13 cellular contexts compared by ENCODE assay signal in the genomic region with DNA sequence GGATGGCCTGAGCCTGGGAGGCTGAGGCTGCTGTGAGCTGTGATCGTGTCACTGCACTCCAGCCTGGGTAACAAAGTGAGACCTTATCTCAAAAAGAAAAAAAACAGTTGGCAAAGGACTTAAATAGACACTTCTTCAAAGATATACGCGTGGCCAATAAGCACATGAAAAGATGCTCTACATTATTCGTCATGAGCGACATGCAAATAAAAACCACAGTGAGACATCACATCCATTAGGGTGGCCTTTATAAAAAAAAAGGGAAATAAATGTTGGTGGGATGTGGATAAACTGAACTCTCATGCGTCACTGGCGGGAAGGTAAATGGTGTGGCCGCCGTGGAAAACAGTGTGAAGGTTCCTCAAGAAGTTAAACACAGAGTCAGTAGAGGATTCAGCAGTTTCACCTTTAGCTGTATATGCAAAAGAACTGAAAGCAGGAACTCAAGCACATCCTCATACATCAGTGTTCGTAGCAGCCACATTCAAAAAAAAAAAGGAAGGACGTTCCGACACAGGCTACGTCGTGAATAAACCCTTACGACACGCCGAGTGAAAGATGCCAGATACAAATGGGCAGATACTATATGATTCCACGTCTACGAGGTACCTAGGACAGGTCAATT. TPM values are rescaled to one million over a fixed set of nuclear protein-coding genes. Genes with fewer than 3 reads are reported as not detected.
DNase-seq lines count a peak whose midpoint lies in the region; ATAC-seq and TF ChIP-seq lines count a peak whose summit lies in the region.
"Had no signal": no experiment of that assay in that cellular context is flagged by ENCODE, and none has a peak within 500 bp of the region (broad histone marks: within the 10 kb centered on the region; RNA-seq: fewer than 3 reads in every experiment).

No MANE protein-coding gene starts in this region.

- peak overlapping the region; percentile 97 for H2AFZ ChIP-seq in Karpas-422 (ENCODE audit: low read length)
- H2AFZ ChIP-seq in SK-N-SH (ENCODE audit: low read depth), result no peak overlapping the region

- TF ChIP-seq EP300 in SK-N-SH (IDR thresholded peaks at IDR 0.05; ENCODE audit: borderline replicate concordance in 1 of 2, low read depth in 1 of 2, low read length in 1 of 2), result no peak

- peak overlapping the region; percentile 29 for H3K4me3 ChIP-seq in Karpas-422 (ENCODE audit: low read length)
- H3K4me3 ChIP-seq in SK-N-SH (ENCODE audit: low read depth in 2 of 2, low read length in 1 of 2), result no peak overlapping the region
- no peak overlapping the region for H3K4me3 ChIP-seq in aorta (ENCODE audit: low read length in 2 of 2)

- peaks cover 2% of the 10 kb centered on the region for H3K36me3 Mint-ChIP-seq in activated CD4-positive, alpha-beta T cell treated with anti-CD3 and anti-CD28 coated beads, Interleukin-2, amount 10 ng/mL, durations not matched to agents 7 days and 5 days (ENCODE audit: low read depth)
- peaks cover 3% of the 10 kb centered on the region for H3K36me3 Mint-ChIP-seq in effector memory CD8-positive, alpha-beta T cell (ENCODE audit: insufficient read depth)

- no peak for DNase-seq in activated CD4-positive, alpha-beta T cell treated with anti-CD3 and anti-CD28 coated beads, Interleukin-2, amount 10 ng/mL, durations not matched to agents 7 days and 5 days
- DNase-seq in activated CD4-positive, alpha-beta T cell treated with anti-CD3 and anti-CD28 coated beads for 1 hour, result no peak
- DNase-seq in Karpas-422 (peak; percentile 89), SK-N-SH (no peak), aorta (no peak)
- DNase-seq in effector memory CD8-positive, alpha-beta T cell, result no peak
- peak in 1 of 2 donors; percentile 19 for DNase-seq in stimulated activated naive CD8-positive, alpha-beta T cell treated with anti-CD3 and anti-CD28 coated beads, Interleukin-15, amount 100 ng/mL, for 72 hours
- DNase-seq: DMS79, KG1, left cardiac atrium, NCI-H187 treated with DMSO at 0.1 percent for 48 hours, Right ventricle myocardium superior had no signal

- no peaks in the 10 kb centered on the region for H3F3A ChIP-seq in SK-N-SH (replicated peaks; ENCODE audit: insufficient read depth)

- 74% methylated on average over 19 of the region's 19 CpGs for WGBS in SK-N-SH (ENCODE audit: low lambda C conversion rate)
- 91 to 92% methylated on average over 19 of the region's 19 CpGs for WGBS in aorta, 2 donors

- no peak for TF ChIP-seq RAD21 in SK-N-SH (IDR thresholded peaks at IDR 0.05; ENCODE audit: low read length)

- H3K79me2 ChIP-seq in Karpas-422 (ENCODE audit: low read length), result no peaks in the 10 kb centered on the region
- H3K79me2 ChIP-seq in SK-N-SH (ENCODE audit: insufficient read depth), result no peaks in the 10 kb centered on the region

- H3K9me3 Mint-ChIP-seq in activated CD4-positive, alpha-beta T cell treated with anti-CD3 and anti-CD28 coated beads, Interleukin-2, amount 10 ng/mL, durations not matched to agents 7 days and 5 days, result peaks cover 16% of the 10 kb centered on the region
- H3K9me3 Mint-ChIP-seq in effector memory CD8-positive, alpha-beta T cell, result no peaks in the 10 kb centered on the region
- peaks cover 9 to 18% of the 10 kb centered on the region in 2 donors for H3K9me3 Mint-ChIP-seq in stimulated activated naive CD8-positive, alpha-beta T cell treated with anti-CD3 and anti-CD28 coated beads, Interleukin-15, amount 100 ng/mL, for 72 hours

- H3K4me2 ChIP-seq in Karpas-422 (ENCODE audit: low read depth, low read length, poor library complexity, severe bottlenecking), result peak overlapping the region; percentile 76
- no peak overlapping the region for H3K4me2 ChIP-seq in SK-N-SH

- peak; percentile 70 for ATAC-seq in effector memory CD8-positive, alpha-beta T cell (replicated peaks)
- ATAC-seq in stimulated activated naive CD8-positive, alpha-beta T cell treated with anti-CD3 and anti-CD28 coated beads, Interleukin-15, amount 100 ng/mL, for 72 hours, result peak; percentile 71
- no peak for ATAC-seq in GM19035 (IDR thresholded peaks at IDR 0.05; ENCODE audit: unreplicated experiment)
- no peak for ATAC-seq in aorta (ENCODE audit: low FRiP score)
- ATAC-seq: left cardiac atrium had no signal

- CTCF ChIA-PET in activated CD4-positive, alpha-beta T cell treated with anti-CD3 and anti-CD28 coated beads, Interleukin-2, amount 10 ng/mL, durations not matched to agents 7 days and 5 days (lab: Charles Lee), result no interaction called here
- CTCF ChIA-PET in SK-N-SH (lab: Yijun Ruan, JAX), result no interaction called here

- H3K36me3 ChIP-seq in Karpas-422 (ENCODE audit: insufficient read depth, low read length) (no peaks in the 10 kb centered on the region), SK-N-SH (replicated peaks in 1 of 2; ENCODE audit: control insufficient read depth in 1 of 2, insufficient read depth in 2 of 2, low read length in 1 of 2) (no peaks in the 10 kb centered on the region), aorta (ENCODE audit: control insufficient read depth in 1 of 2, insufficient read depth in 2 of 2, low read length in 1 of 2) (no peaks in the 10 kb centered on the region)

- H3K27ac Mint-ChIP-seq in activated CD4-positive, alpha-beta T cell treated with anti-CD3 and anti-CD28 coated beads, Interleukin-2, amount 10 ng/mL, durations not matched to agents 7 days and 5 days, result peak overlapping the region; percentile 76
- H3K27ac Mint-ChIP-seq in effector memory CD8-positive, alpha-beta T cell, result peak overlapping the region in 1 of 2 donors; percentile 38
- H3K27ac Mint-ChIP-seq in stimulated activated naive CD8-positive, alpha-beta T cell treated with anti-CD3 and anti-CD28 coated beads, Interleukin-15, amount 100 ng/mL, for 72 hours, result peak overlapping the region; percentile 4 to 31

- POLR2A ChIA-PET in activated CD4-positive, alpha-beta T cell treated with anti-CD3 and anti-CD28 coated beads, Interleukin-2, amount 10 ng/mL, durations not matched to agents 7 days and 5 days (lab: Charles Lee), result no interaction called here
- POLR2A ChIA-PET in SK-N-SH (lab: Yijun Ruan, JAX), result no interaction called here

- intact Hi-C loops in aorta (cut with DNase I), result no loop called here

- H3K9ac ChIP-seq in Karpas-422 (ENCODE audit: low read length), result peak overlapping the region; percentile 57
- no peak overlapping the region for H3K9ac ChIP-seq in SK-N-SH

- H3K27me3 Mint-ChIP-seq in activated CD4-positive, alpha-beta T cell treated with anti-CD3 and anti-CD28 coated beads, Interleukin-2, amount 10 ng/mL, durations not matched to agents 7 days and 5 days, result peaks cover 7% of the 10 kb centered on the region
- H3K27me3 Mint-ChIP-seq in effector memory CD8-positive, alpha-beta T cell, result peaks cover 32 to 34% of the 10 kb centered on the region in 2 donors
- H3K27me3 Mint-ChIP-seq in stimulated activated naive CD8-positive, alpha-beta T cell treated with anti-CD3 and anti-CD28 coated beads, Interleukin-15, amount 100 ng/mL, for 72 hours, result peaks cover 15% of the 10 kb centered on the region

- peak overlapping the region; percentile 47 for H3K4me3 Mint-ChIP-seq in activated CD4-positive, alpha-beta T cell treated with anti-CD3 and anti-CD28 coated beads, Interleukin-2, amount 10 ng/mL, durations not matched to agents 7 days and 5 days
- H3K4me3 Mint-ChIP-seq in effector memory CD8-positive, alpha-beta T cell, result no peak overlapping the region
- peak overlapping the region; percentile 36 to 61 for H3K4me3 Mint-ChIP-seq in stimulated activated naive CD8-positive, alpha-beta T cell treated with anti-CD3 and anti-CD28 coated beads, Interleukin-15, amount 100 ng/mL, for 72 hours

- H4K20me1 ChIP-seq in Karpas-422 (ENCODE audit: insufficient read depth, low read depth, low read length), result no peaks in the 10 kb centered on the region
- H4K20me1 ChIP-seq in SK-N-SH (ENCODE audit: insufficient read depth), result no peaks in the 10 kb centered on the region

- H3K4me1 Mint-ChIP-seq in activated CD4-positive, alpha-beta T cell treated with anti-CD3 and anti-CD28 coated beads, Interleukin-2, amount 10 ng/mL, durations not matched to agents 7 days and 5 days, result peaks cover 11% of the 10 kb centered on the region
- no peaks in the 10 kb centered on the region for H3K4me1 Mint-ChIP-seq in effector memory CD8-positive, alpha-beta T cell (ENCODE audit: low read depth in 2 of 2)
- H3K4me1 Mint-ChIP-seq in stimulated activated naive CD8-positive, alpha-beta T cell treated with anti-CD3 and anti-CD28 coated beads, Interleukin-15, amount 100 ng/mL, for 72 hours, result peaks cover 18% of the 10 kb centered on the region

- H3K9me2 ChIP-seq in Karpas-422 (replicated peaks; ENCODE audit: insufficient read depth, low read length) (0 out of 2 replicates have a peak, but pooled peaks cover 4% of the 10 kb centered on the region), SK-N-SH (no peaks in the 10 kb centered on the region)

- H3K4me1 ChIP-seq in Karpas-422 (ENCODE audit: low read length) (peaks cover 13% of the 10 kb centered on the region), SK-N-SH (ENCODE audit: control insufficient read depth in 1 of 2, insufficient read depth in 2 of 2, low read depth in 1 of 2, low read length in 1 of 2) (no peaks in the 10 kb centered on the region), aorta (ENCODE audit: control insufficient read depth in 1 of 2, insufficient read depth in 2 of 2, low read length in 2 of 2) (no peaks in the 10 kb centered on the region)

- no peaks in the 10 kb centered on the region for H3K27me3 ChIP-seq in Karpas-422 (ENCODE audit: low read length)
- H3K27me3 ChIP-seq in SK-N-SH (ENCODE audit: insufficient read depth), result no peaks in the 10 kb centered on the region
- no peaks in the 10 kb centered on the region for H3K27me3 ChIP-seq in aorta (ENCODE audit: control insufficient read depth in 1 of 2, insufficient read depth in 2 of 2, low read length in 1 of 2)

- peak overlapping the region; percentile 58 for H3K27ac ChIP-seq in Karpas-422 (ENCODE audit: low read length)
- no peak overlapping the region for H3K27ac ChIP-seq in SK-N-SH (ENCODE audit: low read depth in 2 of 2, low read length in 1 of 2)
- H3K27ac ChIP-seq in aorta (ENCODE audit: low read depth in 1 of 2, low read length in 2 of 2), result no peak overlapping the region

- H3K9me3 ChIP-seq in Karpas-422 (ENCODE audit: low read length) (no peaks in the 10 kb centered on the region), SK-N-SH (no peaks in the 10 kb centered on the region), aorta (ENCODE audit: control insufficient read depth, low read length) (no peaks in the 10 kb centered on the region)

- no peak for TF ChIP-seq CTCF in SK-N-SH (IDR thresholded peaks at IDR 0.05)

RNA-seq across cellular contexts. Expression of gene NRARP, which starts 24.5 kb away (rescaled TPM):
- total RNA-seq in activated CD4-positive, alpha-beta T cell treated with anti-CD3 and anti-CD28 coated beads, Interleukin-2, amount 10 ng/mL, durations not matched to agents 7 days and 5 days, result under 1 TPM; 0.32 to 0.44 TPM
- total RNA-seq in Karpas-422 (2014; rRNA removed; shearing (Covaris generic); ENCODE audit: low replicate concordance), result 1.4 and 1.8 TPM in 2 replicates
- 3.9 and 4.2 TPM in 2 replicates for polyA plus RNA-seq in SK-N-SH (2012; rRNA removed)
- polyA plus RNA-seq in SK-N-SH (2012; cell fraction: cytosol; rRNA removed), result 2.9 and 3.4 TPM in 2 replicates
- polyA plus RNA-seq in SK-N-SH (2012; cell fraction: nucleus; rRNA removed), result 5.1 and 6.5 TPM in 2 replicates
- total RNA-seq in aorta, result 10 to 100 TPM; 13.3 to 26.6 TPM
- under 1 TPM; 0.50 to 0.97 TPM for polyA plus RNA-seq in aorta

RNA-seq across cellular contexts. Expression of gene TOR4A, which starts 49.0 kb away (rescaled TPM):
- 1 to 10 TPM; 6.0 to 7.1 TPM for total RNA-seq in activated CD4-positive, alpha-beta T cell treated with anti-CD3 and anti-CD28 coated beads, Interleukin-2, amount 10 ng/mL, durations not matched to agents 7 days and 5 days
- 8.8 and 19.2 TPM in 2 replicates for total RNA-seq in Karpas-422 (2014; rRNA removed; shearing (Covaris generic); ENCODE audit: low replicate concordance)
- polyA plus RNA-seq in SK-N-SH (2012; rRNA removed) (0.81 and 0.99 TPM in 2 replicates), aorta (1 to 10 TPM; 2.6 to 6.0 TPM)
- polyA plus RNA-seq in SK-N-SH (2012; cell fraction: cytosol; rRNA removed), result 0.36 and 0.62 TPM in 2 replicates
- polyA plus RNA-seq in SK-N-SH (2012; cell fraction: nucleus; rRNA removed), result 2.2 and 3.4 TPM in 2 replicates
- 10 to 100 TPM; 10.4 to 14.0 TPM for total RNA-seq in aorta

Comparison
In these comparisons a context has a peak if more than half of its experiments do, and no peak if none do; other contexts are left out.
1. H3K4me3 Mint-ChIP-seq: peak in activated CD4-positive, alpha-beta T cell treated with anti-CD3 and anti-CD28 coated beads, Interleukin-2, amount 10 ng/mL, durations not matched to agents 7 days and 5 days (single experiment) and stimulated activated naive CD8-positive, alpha-beta T cell treated with anti-CD3 and anti-CD28 coated beads, Interleukin-15, amount 100 ng/mL, for 72 hours (2 of 2); none in effector memory CD8-positive, alpha-beta T cell (0 of 2).
2. ATAC-seq: peak in effector memory CD8-positive, alpha-beta T cell (single experiment) and stimulated activated naive CD8-positive, alpha-beta T cell treated with anti-CD3 and anti-CD28 coated beads, Interleukin-15, amount 100 ng/mL, for 72 hours (single experiment); none in GM19035 (single experiment) and aorta (single experiment).